In genomic region chr3:191352014-191352413, GRCh38 we compare ENCODE assay signal across 1 cellular context.
TF ChIP-seq lines count a peak whose summit lies in the region.

No MANE protein-coding gene starts in this region.

TF ChIP-seq in HEK293, 187 proteins besides CTCF, POLR2A, EP300 and RAD21 (continued from another document):
- TF ChIP-seq PRDM10 (tag by site-specific recombination; IDR thresholded peaks at IDR 0.05) (0 out of 2 replicates have a peak, but pooled peaks have one; percentile 12), ZNF24 (tag by site-specific recombination; IDR thresholded peaks at IDR 0.05) (no peak), ZNF600 (tag by site-specific recombination; IDR thresholded peaks at IDR 0.05) (peak; percentile 67), ZNF248 (tag by site-specific recombination; IDR thresholded peaks at IDR 0.05) (no peak)
